In genomic region chr17:57085448-57086068, GRCh38 we compare ENCODE assay signal across 1 cellular context.
TF ChIP-seq lines count a peak whose summit lies in the region.

No MANE protein-coding gene starts in this region.

TF ChIP-seq in K562, 482 proteins besides CTCF, POLR2A, EP300 and RAD21 (continued from another document and continues in another):
- TF ChIP-seq RBFOX2 (IDR thresholded peaks at IDR 0.05; ENCODE audit: low read depth, low read length), result peak; percentile 66
- TF ChIP-seq, protein P1, sequence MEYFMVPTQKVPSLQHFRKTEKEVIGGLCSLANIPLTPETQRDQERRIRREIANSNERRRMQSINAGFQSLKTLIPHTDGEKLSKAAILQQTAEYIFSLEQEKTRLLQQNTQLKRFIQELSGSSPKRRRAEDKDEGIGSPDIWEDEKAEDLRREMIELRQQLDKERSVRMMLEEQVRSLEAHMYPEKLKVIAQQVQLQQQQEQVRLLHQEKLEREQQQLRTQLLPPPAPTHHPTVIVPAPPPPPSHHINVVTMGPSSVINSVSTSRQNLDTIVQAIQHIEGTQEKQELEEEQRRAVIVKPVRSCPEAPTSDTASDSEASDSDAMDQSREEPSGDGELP (CRISPR knock-in tag; IDR thresholded peaks at IDR 0.05; ENCODE audit: borderline replicate concordance), result peak; percentile 51; the same call in 1 of the 2 replicates
- TF ChIP-seq SRSF3 (IDR thresholded peaks at IDR 0.05; ENCODE audit: insufficient read depth, low read length), result no peak
- TF ChIP-seq, protein P2, sequence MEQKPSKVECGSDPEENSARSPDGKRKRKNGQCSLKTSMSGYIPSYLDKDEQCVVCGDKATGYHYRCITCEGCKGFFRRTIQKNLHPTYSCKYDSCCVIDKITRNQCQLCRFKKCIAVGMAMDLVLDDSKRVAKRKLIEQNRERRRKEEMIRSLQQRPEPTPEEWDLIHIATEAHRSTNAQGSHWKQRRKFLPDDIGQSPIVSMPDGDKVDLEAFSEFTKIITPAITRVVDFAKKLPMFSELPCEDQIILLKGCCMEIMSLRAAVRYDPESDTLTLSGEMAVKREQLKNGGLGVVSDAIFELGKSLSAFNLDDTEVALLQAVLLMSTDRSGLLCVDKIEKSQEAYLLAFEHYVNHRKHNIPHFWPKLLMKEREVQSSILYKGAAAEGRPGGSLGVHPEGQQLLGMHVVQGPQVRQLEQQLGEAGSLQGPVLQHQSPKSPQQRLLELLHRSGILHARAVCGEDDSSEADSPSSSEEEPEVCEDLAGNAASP (IDR thresholded peaks at IDR 0.05), result no peak
- peak; percentile 40; the same call in 1 of the 2 replicates for TF ChIP-seq NFIC (IDR thresholded peaks at IDR 0.05)
- TF ChIP-seq MAX (CRISPR knock-in tag; IDR thresholded peaks at IDR 0.05), result peak; percentile 34
- peak; percentile 46; the same call in 1 of the 2 replicates for TF ChIP-seq ZBTB7A (IDR thresholded peaks at IDR 0.05; ENCODE audit: borderline replicate concordance, control insufficient read depth, low read depth, low read length)
- TF ChIP-seq POLR2H (tag; IDR thresholded peaks at IDR 0.05; ENCODE audit: low read depth), result no peak
- TF ChIP-seq ZSCAN29 (IDR thresholded peaks at IDR 0.05), result peak; percentile 67; the same call in 1 of the 2 replicates
- 0 out of 2 replicates have a peak, but pooled peaks have one; percentile 30 for TF ChIP-seq RBM14 (IDR thresholded peaks at IDR 0.05; ENCODE audit: borderline replicate concordance, insufficient read depth, low read depth, low read length)
- peak; percentile 71 to 81 for TF ChIP-seq E2F6 (IDR thresholded peaks at IDR 0.05; ENCODE audit: borderline replicate concordance in 1 of 2, extremely low read depth in 1 of 2, insufficient read depth in 1 of 2, insufficient read length in 1 of 2, low read depth in 1 of 2, low read length in 1 of 2, poor library complexity in 1 of 2, severe bottlenecking in 1 of 2)
- no peak for TF ChIP-seq SMAD3 (CRISPR knock-in tag; conservative IDR thresholded peaks at IDR 0.05)
- no peak for TF ChIP-seq BRF2 (IDR thresholded peaks at IDR 0.05; ENCODE audit: borderline replicate concordance, insufficient read depth, insufficient read length)
- TF ChIP-seq KLF16 (IDR thresholded peaks at IDR 0.05), result no peak
- TF ChIP-seq ZBTB17 (CRISPR knock-in tag; IDR thresholded peaks at IDR 0.05), result peak; percentile 44; the same call in 1 of the 2 replicates
- peak; percentile 19; the same call in 1 of the 2 replicates for TF ChIP-seq RREB1 (CRISPR knock-in tag; IDR thresholded peaks at IDR 0.05)
- 0 out of 2 replicates have a peak, but pooled peaks have one; percentile 8 for TF ChIP-seq NR4A1 (CRISPR knock-in tag; IDR thresholded peaks at IDR 0.05)
- no peak for TF ChIP-seq NR4A1 (tag; IDR thresholded peaks at IDR 0.05)
- no peak for TF ChIP-seq PHB2 (IDR thresholded peaks at IDR 0.05; ENCODE audit: low read depth)
- TF ChIP-seq HMGXB4 (CRISPR knock-in tag; IDR thresholded peaks at IDR 0.05), result peak; percentile 74; the same call in 1 of the 2 replicates
- TF ChIP-seq HDAC1 (IDR thresholded peaks at IDR 0.05), result peak in 1 of 2 experiments; percentile 85; a peak in 2 of 4 replicates
- TF ChIP-seq SMARCA4 (IDR thresholded peaks at IDR 0.05), result 0 out of 2 replicates have a peak, but pooled peaks have one; percentile 25
- TF ChIP-seq STAT6 (CRISPR knock-in tag; IDR thresholded peaks at IDR 0.05), result no peak; the same call in 1 of the 2 replicates
- TF ChIP-seq ZNF263 (CRISPR knock-in tag; IDR thresholded peaks at IDR 0.05; ENCODE audit: borderline replicate concordance), result peak; percentile 96
- TF ChIP-seq CAMTA2 (CRISPR knock-in tag; conservative IDR thresholded peaks at IDR 0.05), result no peak
